ENCODE assay signal across 25 cellular contexts in genomic region chr14:105589161-105589925, GRCh38.
A peak's percentile ranks its signal among the peaks of the same experiment; 100 is the strongest.
DNase-seq lines count a peak whose midpoint lies in the region; TF ChIP-seq lines count a peak whose summit lies in the region.
"Had no signal": no experiment of that assay in that cellular context is flagged by ENCODE, and none has a peak within 500 bp of the region (broad histone marks: within the 10 kb centered on the region; RNA-seq: fewer than 3 reads in every experiment).

No MANE protein-coding gene starts in this region.

- H2BK120ac ChIP-seq in trophoblast cell (ENCODE audit: insufficient read depth, low read length, poor library complexity), result no peak overlapping the region

- H4K12ac ChIP-seq in trophoblast cell (ENCODE audit: low read depth, low read length), result no peak overlapping the region

- CTCF ChIA-PET in HEK293 (lab: Yijun Ruan, JAX), result interaction anchor here (0.6 kb wide), 1 partner anchor 356 kb away, joined by 5 read pairs; no protein-coding TSS in a partner anchor

- H3K4me3 Mint-ChIP-seq in nephron progenitor cell, result no peak overlapping the region
- H3K4me3 Mint-ChIP-seq: activated CD4-positive, alpha-beta T cell treated with anti-CD3 and anti-CD28 coated beads, Interleukin-2, amount 10 ng/mL, durations not matched to agents 7 days and 5 days; activated CD8-positive, alpha-beta memory T cell treated with anti-CD3 and anti-CD28 coated beads, Interleukin-2, amount 10 ng/mL, durations not matched to agents 7 days and 5 days; CD4-positive, alpha-beta T cell; central memory CD8-positive, alpha-beta T cell; HFFc6 had no signal

- no peak overlapping the region for H2BK5ac ChIP-seq in trophoblast cell (ENCODE audit: low read depth, low read length, poor library complexity)

- DNase-seq in trophoblast cell, result no peak
- no peak for DNase-seq in middle frontal gyrus (ENCODE audit: extremely low spot score, low spot score)
- DNase-seq in nephron progenitor cell, result no peak
- DNase-seq in NCI-H524 treated with DMSO at 0.1 percent for 48 hours (lab: John Stamatoyannopoulos, UW), result no peak
- DNase-seq: activated CD4-positive, alpha-beta T cell treated with anti-CD3 and anti-CD28 coated beads, Interleukin-2, amount 10 ng/mL, durations not matched to agents 7 days and 5 days; activated CD8-positive, alpha-beta memory T cell treated with anti-CD3 and anti-CD28 coated beads, Interleukin-2, amount 10 ng/mL, durations not matched to agents 7 days and 5 days; CD4-positive, alpha-beta T cell; DMS 273 treated with DMSO at 0.1 percent for 48 hours; glutamatergic neuron; HFFc6; KBM-7; kidney glomerular epithelial cell; mammary epithelial cell; NCI-H1417 treated with DMSO at 0.1 percent for 48 hours; nucleus accumbens; T-helper 2 cell; testis had no signal

- no peaks in the 10 kb centered on the region for H4K20me1 ChIP-seq in BLaER1

- no peaks in the 10 kb centered on the region for H3K27me3 ChIP-seq in BLaER1
- H3K27me3 ChIP-seq in duodenal mucosa (ENCODE audit: control insufficient read depth in 1 of 2, insufficient read depth in 2 of 2, low read length in 2 of 2), result no peaks in the 10 kb centered on the region
- no peaks in the 10 kb centered on the region for H3K27me3 ChIP-seq in trophoblast cell (ENCODE audit: insufficient read depth, low read length)
- H3K27me3 ChIP-seq: Peyer's patch, testis had no signal

- H4K8ac ChIP-seq in trophoblast cell (ENCODE audit: low read depth, low read length), result no peak overlapping the region

- H3K79me1 ChIP-seq in trophoblast cell (ENCODE audit: low read length), result no peaks in the 10 kb centered on the region

- no peak overlapping the region for H3K23ac ChIP-seq in trophoblast cell (ENCODE audit: low read length)

- H3K18ac ChIP-seq in trophoblast cell (ENCODE audit: low read length), result no peak overlapping the region

- H3K9me3 Mint-ChIP-seq in nephron progenitor cell, result peaks cover 38% of the 10 kb centered on the region
- H3K9me3 Mint-ChIP-seq: activated CD4-positive, alpha-beta T cell treated with anti-CD3 and anti-CD28 coated beads, Interleukin-2, amount 10 ng/mL, durations not matched to agents 7 days and 5 days; activated naive CD4-positive, alpha-beta T cell treated with anti-CD3 and anti-CD28 coated beads, Interleukin-2, amount 50 U/mL, for 72 hours; activated T-helper 2 cell treated with anti-CD3 and anti-CD28 coated beads, Interferon-gamma antibody, Interleukin-2, Interleukin-4, amounts not matched to agents 10 μg/mL and 5 μg/mL and 100 μg/mL, durations not matched to agents 14 hours and 24 hours and 36 hours; CD4-positive, alpha-beta T cell; central memory CD8-positive, alpha-beta T cell had no signal

- H3K36me3 Mint-ChIP-seq in nephron progenitor cell (ENCODE audit: low read depth), result no peaks in the 10 kb centered on the region
- H3K36me3 Mint-ChIP-seq: activated CD8-positive, alpha-beta memory T cell treated with anti-CD3 and anti-CD28 coated beads, Interleukin-2, amount 10 ng/mL, durations not matched to agents 7 days and 5 days; activated naive CD4-positive, alpha-beta T cell treated with anti-CD3 and anti-CD28 coated beads, Interleukin-2, amount 50 U/mL, for 72 hours had no signal

- no peaks in the 10 kb centered on the region for H3K36me3 ChIP-seq in BLaER1
- no peaks in the 10 kb centered on the region for H3K36me3 ChIP-seq in HEK293 (ENCODE audit: control insufficient read depth in 2 of 2, insufficient read depth in 1 of 2, low read length in 2 of 2)
- no peaks in the 10 kb centered on the region for H3K36me3 ChIP-seq in duodenal mucosa (ENCODE audit: control insufficient read depth in 1 of 2, insufficient read depth in 2 of 2, low read length in 2 of 2)
- H3K36me3 ChIP-seq in trophoblast cell (ENCODE audit: control insufficient read depth in 1 of 2, insufficient read depth in 2 of 2, low read length in 2 of 2), result no peaks in the 10 kb centered on the region
- H3K36me3 ChIP-seq: Peyer's patch had no signal

- H3K27ac ChIP-seq in BLaER1 (0 out of 2 replicates have a peak overlapping the region, but pooled peaks have one; percentile 35), HEK293 (ENCODE audit: extremely low read depth, low read depth, low read length) (no peak overlapping the region), duodenal mucosa (ENCODE audit: low read depth, low read length) (peak overlapping the region; percentile 10), trophoblast cell (ENCODE audit: low read depth, low read length) (no peak overlapping the region)
- H3K27ac ChIP-seq: skin epidermis, testis had no signal

- H3K4me3 ChIP-seq in BLaER1, result no peak overlapping the region
- H3K4me3 ChIP-seq in HEK293 (ENCODE audit: low read depth, low read length), result no peak overlapping the region
- no peak overlapping the region for H3K4me3 ChIP-seq in duodenal mucosa (ENCODE audit: low read depth in 1 of 2, low read length in 2 of 2)
- peak overlapping the region; percentile 54 for H3K4me3 ChIP-seq in trophoblast cell (ENCODE audit: low read depth, low read length)
- H3K4me3 ChIP-seq: skin epidermis, testis had no signal

- H3K4ac ChIP-seq in trophoblast cell (ENCODE audit: low read depth, low read length), result no peak overlapping the region

- H3K4me2 ChIP-seq in BLaER1, result no peak overlapping the region
- H3K4me2 ChIP-seq in trophoblast cell (ENCODE audit: low read length), result no peak overlapping the region

- no peaks in the 10 kb centered on the region for H3K4me1 Mint-ChIP-seq in nephron progenitor cell
- H3K4me1 Mint-ChIP-seq: activated CD4-positive, alpha-beta T cell treated with anti-CD3 and anti-CD28 coated beads, Interleukin-2, amount 10 ng/mL, durations not matched to agents 7 days and 5 days; activated CD8-positive, alpha-beta memory T cell treated with anti-CD3 and anti-CD28 coated beads, Interleukin-2, amount 10 ng/mL, durations not matched to agents 7 days and 5 days; central memory CD8-positive, alpha-beta T cell had no signal

- no peak overlapping the region for H3K14ac ChIP-seq in trophoblast cell (ENCODE audit: low read length)

- no peak overlapping the region for H2AK5ac ChIP-seq in trophoblast cell (ENCODE audit: low read length)

- H4K91ac ChIP-seq in trophoblast cell (ENCODE audit: low read depth, low read length), result no peak overlapping the region

- H3K79me2 ChIP-seq in trophoblast cell (ENCODE audit: control insufficient read depth, insufficient read depth, low read length, poor library complexity), result no peaks in the 10 kb centered on the region

- H3K4me1 ChIP-seq in BLaER1 (peaks cover 14% of the 10 kb centered on the region), HEK293 (ENCODE audit: control insufficient read depth, insufficient read depth, low read length) (no peaks in the 10 kb centered on the region), duodenal mucosa (ENCODE audit: control insufficient read depth in 1 of 2, insufficient read depth in 2 of 2, low read length in 2 of 2) (no peaks in the 10 kb centered on the region), trophoblast cell (ENCODE audit: control insufficient read depth in 1 of 2, insufficient read depth in 2 of 2, low read length in 2 of 2) (no peaks in the 10 kb centered on the region)
- H3K4me1 ChIP-seq: Peyer's patch, testis had no signal

- H3K27ac Mint-ChIP-seq in nephron progenitor cell, result no peak overlapping the region
- H3K27ac Mint-ChIP-seq: activated CD4-positive, alpha-beta T cell treated with anti-CD3 and anti-CD28 coated beads, Interleukin-2, amount 10 ng/mL, durations not matched to agents 7 days and 5 days; activated CD8-positive, alpha-beta memory T cell treated with anti-CD3 and anti-CD28 coated beads, Interleukin-2, amount 10 ng/mL, durations not matched to agents 7 days and 5 days; activated T-helper 2 cell treated with anti-CD3 and anti-CD28 coated beads, Interferon-gamma antibody, Interleukin-2, Interleukin-4, amounts not matched to agents 10 μg/mL and 5 μg/mL and 100 μg/mL, durations not matched to agents 14 hours and 24 hours and 36 hours; CD4-positive, alpha-beta T cell; HFFc6 had no signal

- POLR2A ChIA-PET in HEK293 (lab: Yijun Ruan, JAX), result no interaction called here

- H3K27me3 Mint-ChIP-seq in nephron progenitor cell (ENCODE audit: low read depth, poor library complexity), result no peaks in the 10 kb centered on the region
- H3K27me3 Mint-ChIP-seq: activated CD4-positive, alpha-beta T cell treated with anti-CD3 and anti-CD28 coated beads, Interleukin-2, amount 10 ng/mL, durations not matched to agents 7 days and 5 days; activated CD8-positive, alpha-beta memory T cell treated with anti-CD3 and anti-CD28 coated beads, Interleukin-2, amount 10 ng/mL, durations not matched to agents 7 days and 5 days; CD4-positive, alpha-beta T cell; central memory CD8-positive, alpha-beta T cell had no signal

- H2BK12ac ChIP-seq in trophoblast cell (ENCODE audit: low read length), result no peak overlapping the region

- H3K9me3 ChIP-seq in BLaER1 (no peaks in the 10 kb centered on the region), HEK293 (ENCODE audit: control insufficient read depth, insufficient read depth, low read depth, low read length) (no peaks in the 10 kb centered on the region), duodenal mucosa (ENCODE audit: control insufficient read depth in 1 of 2, low read length in 2 of 2) (no peaks in the 10 kb centered on the region), trophoblast cell (ENCODE audit: insufficient read depth, low read depth, low read length) (peaks cover 40% of the 10 kb centered on the region)
- H3K9me3 ChIP-seq: Peyer's patch, testis had no signal

- no CpG with 5 or more reads among the region's 2 CpGs for WGBS in trophoblast cell (ENCODE audit: extremely low coverage, insufficient coverage, insufficient read length)

- no peak for TF ChIP-seq CTCF in HEK293 (tag by site-specific recombination; IDR thresholded peaks at IDR 0.05)
- no peak for TF ChIP-seq CTCF in nephron progenitor cell (IDR thresholded peaks at IDR 0.05)

- H3K9ac ChIP-seq in BLaER1, result no peak overlapping the region
- H3K9ac ChIP-seq in duodenal mucosa (ENCODE audit: low read depth in 1 of 2, low read length in 2 of 2), result no peak overlapping the region
- no peak overlapping the region for H3K9ac ChIP-seq in trophoblast cell (ENCODE audit: low read length)

- H2AFZ ChIP-seq in trophoblast cell (ENCODE audit: insufficient read depth, low read length, poor library complexity), result no peak overlapping the region

TF ChIP-seq in HEK293, 187 proteins besides CTCF, POLR2A, EP300 and RAD21:
- peak; percentile 66 for TF ChIP-seq ZNF449 (tag by site-specific recombination; IDR thresholded peaks at IDR 0.05)
- no peak for TF ChIP-seq ZEB2 (tag by site-specific recombination; IDR thresholded peaks at IDR 0.05)

Comparison
In these comparisons a context has a peak if more than half of its experiments do, and no peak if none do; other contexts are left out.
1. H3K27ac ChIP-seq: peak in BLaER1 (single experiment) and duodenal mucosa (single experiment); none in HEK293 (single experiment) and trophoblast cell (single experiment).